Comparison of ENCODE assay signal across 8 cellular contexts in the genomic region with DNA sequence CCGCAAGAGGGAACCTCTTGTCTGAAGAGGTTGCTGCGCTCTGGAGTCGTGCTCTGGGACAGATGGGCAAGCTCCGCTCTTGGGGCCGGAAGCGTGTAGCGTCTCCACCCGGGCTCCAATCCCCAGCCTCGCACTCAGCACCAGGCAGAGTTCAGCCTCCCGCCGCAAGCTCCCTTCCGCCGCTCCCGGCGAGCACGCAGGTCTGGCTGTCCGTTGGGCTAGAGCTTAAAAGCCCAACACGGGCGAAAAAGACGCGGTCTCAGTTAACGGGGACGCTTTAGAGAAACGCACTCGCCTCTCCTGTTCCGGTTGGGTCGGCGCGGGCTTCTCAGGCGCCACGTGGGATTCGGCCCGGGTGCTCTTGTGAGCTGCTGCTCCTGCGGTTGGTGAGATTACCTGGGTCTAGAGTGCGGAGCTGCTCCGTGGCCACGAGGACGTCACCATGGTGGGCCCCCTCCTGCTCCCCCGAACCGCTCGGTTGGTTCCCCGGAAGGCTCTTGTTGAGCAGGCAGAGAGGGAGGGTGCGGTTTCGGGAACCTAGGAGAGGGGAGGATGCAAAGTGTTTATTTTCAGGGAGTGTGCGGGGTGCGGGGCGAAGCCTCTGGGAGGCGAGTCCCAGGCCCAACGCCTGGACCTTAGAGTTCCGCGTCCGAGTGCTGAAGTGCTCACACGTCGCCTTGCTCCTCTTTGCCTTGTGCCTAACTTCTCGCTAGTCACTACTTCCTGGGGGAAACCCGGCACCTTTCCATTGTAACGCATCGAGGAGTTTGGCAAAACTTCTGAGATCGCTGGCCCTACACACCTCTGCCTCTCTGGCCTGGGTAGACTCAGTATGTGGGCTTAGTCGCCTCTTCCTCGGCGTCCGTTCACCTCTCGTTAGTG. TPM values are rescaled to one million over a fixed set of nuclear protein-coding genes. Genes with fewer than 3 reads are reported as not detected.
DNase-seq lines count a peak whose midpoint lies in the region; ATAC-seq and TF ChIP-seq lines count a peak whose summit lies in the region.

Gene TMA16 (plus strand): TSS at position 331 of the 882 bp plus-strand sequence. CDS start 112 bp downstream, at position 443.

- no peaks in the 10 kb centered on the region for H3K36me3 ChIP-seq in adipocyte (ENCODE audit: control insufficient read depth, insufficient read depth, low read length, severe bottlenecking)

- H3K4me1 Mint-ChIP-seq in type B pancreatic cell (ENCODE audit: unreplicated experiment) = peaks cover 13% of the 10 kb centered on the region

- H3K4me3 ChIP-seq in GM12864 (ENCODE audit: low read depth, low read length) = peak within 1 kb of the TSS; percentile 89
- peak within 1 kb of the TSS; percentile 93 for H3K4me3 ChIP-seq in adipocyte (ENCODE audit: low read length)

- H3K9me3 ChIP-seq in adipocyte (ENCODE audit: control insufficient read depth, low read length) = no peaks in the 10 kb centered on the region

- peaks cover 14% of the 10 kb centered on the region for H3K4me1 ChIP-seq in adipocyte (ENCODE audit: control insufficient read depth, insufficient read depth, low read length)

- TF ChIP-seq CTCF in GM12864 (IDR thresholded peaks at IDR 0.05; ENCODE audit: low read depth, low read length, missing control alignments) = no peak
- TF ChIP-seq CTCF in type B pancreatic cell (conservative IDR thresholded peaks at IDR 0.05) = no peak

- H3K27ac Mint-ChIP-seq in type B pancreatic cell = peak within 1 kb of the TSS; percentile 99

- H3K27me3 ChIP-seq in adipocyte (replicated peaks; ENCODE audit: control insufficient read depth, insufficient read depth, low read length) = no peaks in the 10 kb centered on the region

- H3K9ac ChIP-seq in adipocyte (ENCODE audit: low read length) = peak within 1 kb of the TSS; percentile 89

- no peaks in the 10 kb centered on the region for H3K9me3 Mint-ChIP-seq in type B pancreatic cell

- H3K4me3 Mint-ChIP-seq in type B pancreatic cell = peak within 1 kb of the TSS; percentile 97

- ATAC-seq in HG02678 (IDR thresholded peaks at IDR 0.05; ENCODE audit: unreplicated experiment) = peak; percentile 79

- DNase-seq in GM12864 (ENCODE audit: low read depth) (peak; percentile 92), NCI-H128 (lab: John Stamatoyannopoulos, UW; ENCODE audit: unreplicated experiment) (peak; percentile 19), SW480 (ENCODE audit: low spot score) (peak; percentile 88), adipocyte (ENCODE audit: low read depth) (peak; percentile 96), cardiac septum (ENCODE audit: low spot score) (peak; percentile 89), pons (ENCODE audit: low spot score) (peak; percentile 77), type B pancreatic cell (ENCODE audit: extremely low spot score, unreplicated experiment) (peak; percentile 91)

- H3K27me3 Mint-ChIP-seq in type B pancreatic cell = no peaks in the 10 kb centered on the region

- intact Hi-C loops in cardiac septum (cut with DNase I) = no loop called here

- peaks cover 3% of the 10 kb centered on the region for H3K36me3 Mint-ChIP-seq in type B pancreatic cell

RNA-seq across cellular contexts. Expression of gene TMA16, which starts in this region (rescaled TPM):
- total RNA-seq in cardiac septum (12.3 TPM), type B pancreatic cell (ENCODE audit: low replicate concordance) (20.5 and 29.7 TPM in 2 replicates)

Comparison
In these comparisons a context has a peak if more than half of its experiments do, and no peak if none do; other contexts are left out.
1. Peak in every context shown above with its lines: DNase-seq, ATAC-seq and H3K4me3 ChIP-seq.
2. DNase-seq: peak in every context shown above with its lines; median percentile 96 in adipocyte; 92 in GM12864; 91 in type B pancreatic cell; 89 in cardiac septum; 88 in SW480; 77 in pons; 19 in NCI-H128.